ENCODE assay signal across 21 cellular contexts in the genomic region with DNA sequence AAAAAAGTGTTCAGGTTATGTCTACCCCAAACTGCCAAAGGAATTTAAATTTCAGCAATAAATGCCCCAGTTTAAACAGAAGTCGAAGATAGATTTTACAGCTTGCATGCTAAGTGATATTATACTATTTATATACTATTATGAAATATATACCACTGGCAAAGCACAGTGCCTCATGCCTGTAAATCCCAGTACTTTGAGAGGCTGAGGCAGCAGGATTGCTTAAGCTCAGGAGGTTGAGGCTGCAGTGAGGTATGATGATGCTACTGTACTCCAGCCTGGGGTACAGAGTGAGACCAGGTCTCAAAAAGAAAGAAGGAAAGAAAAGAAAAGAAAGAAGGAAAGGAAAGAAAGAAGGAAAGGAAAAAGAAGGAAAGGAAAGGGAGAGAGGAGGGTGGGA.
"Had no signal": no experiment of that assay in that cellular context is flagged by ENCODE, and none has a peak within 500 bp of the region (broad histone marks: within the 10 kb centered on the region; RNA-seq: fewer than 3 reads in every experiment).

No MANE protein-coding gene starts in this region.

- H3K4me1 ChIP-seq: parathyroid adenoma, prostate gland, right lobe of liver, testis, upper lobe of right lung had no signal

- H3K9me3 ChIP-seq: heart left ventricle, prostate gland, right lobe of liver, testis, tibial nerve, upper lobe of right lung had no signal

- H3K27ac ChIP-seq: parathyroid adenoma, prostate gland, right lobe of liver, testis, tibial nerve, upper lobe of right lung had no signal

- DNase-seq: cortex of kidney; dorsolateral prefrontal cortex; effector CD8-positive, alpha-beta T cell; hippocampal formation; islet precursor cell; mesenchymal stem cell; midbrain; right lobe of liver; stimulated activated CD4-positive, alpha-beta T cell treated with anti-CD3 and anti-CD28 coated beads, Interleukin-2, amount 100 ng/mL, for 24 hours; stimulated activated CD4-positive, alpha-beta T cell treated with anti-CD3 and anti-CD28 coated beads, Interleukin-4, amount 100 ng/mL, for 4 hours; stimulated activated naive B cell treated with anti-CD40 and anti-IgM and Interleukin-4, amounts not matched to agents 10 μg/mL and 1 μg/mL and 100 μg/mL, for 72 hours; stimulated activated naive CD8-positive, alpha-beta T cell treated with anti-CD3 and anti-CD28 coated beads, Interleukin-15, amount 100 ng/mL, for 72 hours; testis; upper lobe of right lung had no signal

- H3K36me3 ChIP-seq: prostate gland, right lobe of liver, tibial nerve, upper lobe of right lung had no signal

- H3K4me3 ChIP-seq: dorsolateral prefrontal cortex, heart left ventricle, lung, prostate gland, right lobe of liver, testis, tibial nerve, upper lobe of right lung had no signal

- ATAC-seq: esophagus mucosa; natural killer cell treated with Interleukin-12 subunit alpha and Interleukin-12 subunit beta and Interleukin-15 and Interleukin-18, amount 100 ng/mL, for 72 hours; right lobe of liver; stimulated activated naive B cell treated with anti-CD40 and anti-IgM and Interleukin-4, amounts not matched to agents 10 μg/mL and 1 μg/mL and 100 μg/mL, for 72 hours; stimulated activated naive CD8-positive, alpha-beta T cell treated with anti-CD3 and anti-CD28 coated beads, Interleukin-15, amount 100 ng/mL, for 72 hours; upper lobe of right lung had no signal

- H3K27me3 ChIP-seq: dorsolateral prefrontal cortex, heart left ventricle, right lobe of liver, testis, tibial nerve, upper lobe of right lung had no signal
